15 cellular contexts compared by ENCODE assay signal in genomic region chr10:19169684-19170083, GRCh38.
A peak's percentile ranks its signal among the peaks of the same experiment; 100 is the strongest.
DNase-seq lines count a peak whose midpoint lies in the region; ATAC-seq, FAIRE-seq and TF ChIP-seq lines count a peak whose summit lies in the region.
"Had no signal": no experiment of that assay in that cellular context is flagged by ENCODE, and none has a peak within 500 bp of the region (broad histone marks: within the 10 kb centered on the region; RNA-seq: fewer than 3 reads in every experiment).

No MANE protein-coding gene starts in this region.

- H3K79me2 ChIP-seq in PC-3 (ENCODE audit: low read length) (no peaks in the 10 kb centered on the region), GM12878 (ENCODE audit: control insufficient read depth, insufficient read depth, low read length) (no peaks in the 10 kb centered on the region)

- H3K4me1 Mint-ChIP-seq in naive thymus-derived CD4-positive, alpha-beta T cell = no peaks in the 10 kb centered on the region
- H3K4me1 Mint-ChIP-seq in CD4-positive, alpha-beta memory T cell = no peaks in the 10 kb centered on the region
- H3K4me1 Mint-ChIP-seq: B cell had no signal

- no peaks in the 10 kb centered on the region for H4K20me1 ChIP-seq in PC-3 (ENCODE audit: low read length)
- H4K20me1 ChIP-seq in GM12878 (ENCODE audit: control insufficient read depth, insufficient read depth) = no peaks in the 10 kb centered on the region

- POLR2A ChIA-PET in PC-3 (lab: Charles Lee; ENCODE audit: unreplicated experiment) = no interaction called here
- POLR2A ChIA-PET in GM12878 (lab: Charles Lee) = interaction anchor here (0.8 kb wide), 1 partner anchor 15 kb away, joined by 4 read pairs; no protein-coding TSS in a partner anchor
- POLR2A ChIA-PET in naive thymus-derived CD4-positive, alpha-beta T cell (lab: Charles Lee) = no interaction called here
- POLR2A ChIA-PET in CD4-positive, alpha-beta memory T cell (lab: Charles Lee; ENCODE audit: partially characterized antibody) = no interaction called here

- H3K27ac Mint-ChIP-seq in naive thymus-derived CD4-positive, alpha-beta T cell = no peak overlapping the region
- no peak overlapping the region for H3K27ac Mint-ChIP-seq in CD4-positive, alpha-beta memory T cell
- H3K27ac Mint-ChIP-seq: B cell; CD4-positive, alpha-beta T cell had no signal

- H3K9ac ChIP-seq in PC-3 (ENCODE audit: low read length) (no peak overlapping the region), GM12878 (ENCODE audit: control insufficient read depth, insufficient read depth, low read length) (no peak overlapping the region)

- SMC1A ChIA-PET in GM12878 (lab: Charles Lee; ENCODE audit: uncharacterized antibody, unreplicated experiment) = interaction anchor here (1.1 to 2.7 kb wide), 9 partner anchors 9 to 49 kb away, joined by 3 to 14 read pairs (median 4); no protein-coding TSS in a partner anchor

- DNase-seq in ACHN (peak; percentile 15), PC-3 (peak; percentile 56), GM12878 (ENCODE audit: low read depth, low spot score) (no peak), glomerular visceral epithelial cell (ENCODE audit: extremely low spot score) (peak; percentile 40), GDM1 (lab: John Stamatoyannopoulos, UW) (no peak)
- no peak for DNase-seq in naive thymus-derived CD4-positive, alpha-beta T cell
- no peak for DNase-seq in CD4-positive, alpha-beta memory T cell
- DNase-seq: CD4-positive, alpha-beta T cell; NCI-H146; NCI-H2081 treated with DMSO at 0.1 percent for 48 hours; SHP77 treated with DMSO at 0.1 percent for 48 hours had no signal

- 0% methylated on average over 2 of the region's 2 CpGs for WGBS in GM12878 (ENCODE audit: insufficient coverage, insufficient replicate concordance, low lambda C conversion rate, missing lambda C conversion rate)

- TF ChIP-seq EP300 in GM12878 (IDR thresholded peaks at IDR 0.05; ENCODE audit: borderline replicate concordance in 1 of 2, control insufficient read depth in 1 of 2, low read depth in 2 of 2, low read length in 2 of 2) = no peak

- no peak for TF ChIP-seq RAD21 in GM12878 (IDR thresholded peaks at IDR 0.05; ENCODE audit: insufficient read depth, low read depth, low read length)

- H3K27me3 ChIP-seq in PC-3 (ENCODE audit: low read length) (no peaks in the 10 kb centered on the region), GM12878 (replicated peaks in 1 of 2; ENCODE audit: control insufficient read depth in 2 of 2, insufficient read depth in 2 of 2, low read length in 1 of 2) (no peaks in the 10 kb centered on the region)
- H3K27me3 ChIP-seq in naive thymus-derived CD4-positive, alpha-beta T cell (ENCODE audit: control insufficient read depth in 2 of 2, insufficient read depth in 2 of 2, low read length in 2 of 2) = no peaks in the 10 kb centered on the region
- H3K27me3 ChIP-seq in CD4-positive, alpha-beta memory T cell (ENCODE audit: insufficient read depth, low read length) = no peaks in the 10 kb centered on the region

- BruUV-seq in PC-3 (replicated peaks; lab: Mats Ljungman, UMichigan) = no TSS peak
- BruUV-seq in GM12878 (replicated peaks; lab: Mats Ljungman, UMichigan) = no TSS peak

- no peaks in the 10 kb centered on the region for H3K36me3 ChIP-seq in PC-3 (ENCODE audit: low read depth, low read length)
- H3K36me3 ChIP-seq in GM12878 (ENCODE audit: control insufficient read depth in 2 of 2, insufficient read depth in 2 of 2, low read length in 1 of 2) = no peaks in the 10 kb centered on the region
- H3K36me3 ChIP-seq in naive thymus-derived CD4-positive, alpha-beta T cell (ENCODE audit: control insufficient read depth in 2 of 3, insufficient read depth in 3 of 3, low read length in 3 of 3) = no peaks in the 10 kb centered on the region
- H3K36me3 ChIP-seq in CD4-positive, alpha-beta memory T cell (ENCODE audit: insufficient read depth, low read length) = no peaks in the 10 kb centered on the region

- TF ChIP-seq CTCF in PC-3 (conservative IDR thresholded peaks at IDR 0.05; ENCODE audit: low read depth, low read length) = no peak
- TF ChIP-seq CTCF in GM12878 (IDR thresholded peaks at IDR 0.05 in 2 of 3, conservative IDR thresholded peaks at IDR 0.05 in 1 of 3; ENCODE audit: control insufficient read depth in 2 of 3, extremely low read depth in 1 of 3, insufficient read depth in 1 of 3, low read depth in 3 of 3, low read length in 3 of 3) = no peak

- intact Hi-C loops in PC-3 (cut with micrococcal nuclease) = no loop called here
- intact Hi-C loops in GM12878 (cut with micrococcal nuclease; ENCODE audit: unreplicated experiment) = no loop called here
- intact Hi-C loops in naive thymus-derived CD4-positive, alpha-beta T cell (cut with micrococcal nuclease) = no loop called here
- intact Hi-C loops in CD4-positive, alpha-beta memory T cell (cut with micrococcal nuclease) = no loop called here

- H3K4me3 ChIP-seq in PC-3 (ENCODE audit: low read length) (no peak overlapping the region), GM12878 (no peak overlapping the region)
- H3K4me3 ChIP-seq in naive thymus-derived CD4-positive, alpha-beta T cell (ENCODE audit: low read length) = no peak overlapping the region
- no peak overlapping the region for H3K4me3 ChIP-seq in CD4-positive, alpha-beta memory T cell (ENCODE audit: low read length in 2 of 2)

- RAD21 ChIA-PET in GM12878 (lab: Charles Lee; ENCODE audit: unreplicated experiment) = interaction anchor here (0.7 to 2.0 kb wide), 5 partner anchors 15 to 76 kb away, joined by 3 to 7 read pairs (median 4); no protein-coding TSS in a partner anchor

- in situ Hi-C loops in ACHN (cut with HindIII; ENCODE audit: low pct_ligation_motif_present, low pct_unique_long_range_greater_than_20kb, low sequenced_read_pairs) (no loop called here), GM12878 (cut with MboI) (no loop called here)

- no peak for TF ChIP-seq POLR2A in GM12878 (IDR thresholded peaks at IDR 0.05; ENCODE audit: low read depth, low read length)

- H3K4me2 ChIP-seq in PC-3 (ENCODE audit: low read length) = no peak overlapping the region
- no peak overlapping the region for H3K4me2 ChIP-seq in GM12878 (ENCODE audit: control insufficient read depth, insufficient read depth)

- H3K27me3 Mint-ChIP-seq in naive thymus-derived CD4-positive, alpha-beta T cell = no peaks in the 10 kb centered on the region
- no peaks in the 10 kb centered on the region for H3K27me3 Mint-ChIP-seq in CD4-positive, alpha-beta memory T cell
- H3K27me3 Mint-ChIP-seq: B cell; CD4-positive, alpha-beta T cell had no signal

- H3K9me2 ChIP-seq in PC-3 (replicated peaks; ENCODE audit: low read length) = no peaks in the 10 kb centered on the region

- no peaks in the 10 kb centered on the region for H3F3A ChIP-seq in PC-3 (ENCODE audit: low read length, unreplicated experiment)

- H3K36me3 Mint-ChIP-seq in naive thymus-derived CD4-positive, alpha-beta T cell = no peaks in the 10 kb centered on the region
- no peaks in the 10 kb centered on the region for H3K36me3 Mint-ChIP-seq in CD4-positive, alpha-beta memory T cell

- H3K9me3 ChIP-seq in PC-3 (ENCODE audit: low read length) (no peaks in the 10 kb centered on the region), GM12878 (replicated peaks; ENCODE audit: control insufficient read depth, insufficient read depth, low read length) (no peaks in the 10 kb centered on the region)
- H3K9me3 ChIP-seq in naive thymus-derived CD4-positive, alpha-beta T cell (ENCODE audit: control insufficient read depth in 2 of 3, low read length in 3 of 3) = no peaks in the 10 kb centered on the region
- no peaks in the 10 kb centered on the region for H3K9me3 ChIP-seq in CD4-positive, alpha-beta memory T cell (ENCODE audit: control insufficient read depth in 1 of 2, low read length in 2 of 2)

- no peak overlapping the region for H2AFZ ChIP-seq in PC-3 (ENCODE audit: low read length)
- no peak overlapping the region for H2AFZ ChIP-seq in GM12878 (ENCODE audit: control insufficient read depth, low read depth, low read length)

- no peak overlapping the region for H3K4me3 Mint-ChIP-seq in naive thymus-derived CD4-positive, alpha-beta T cell
- H3K4me3 Mint-ChIP-seq in CD4-positive, alpha-beta memory T cell = no peak overlapping the region
- H3K4me3 Mint-ChIP-seq: B cell; CD4-positive, alpha-beta T cell had no signal

- H3K27ac ChIP-seq in PC-3 (ENCODE audit: low read length) (no peak overlapping the region), GM12878 (ENCODE audit: control insufficient read depth, insufficient read depth) (no peak overlapping the region)
- no peak overlapping the region for H3K27ac ChIP-seq in naive thymus-derived CD4-positive, alpha-beta T cell (ENCODE audit: low read depth, low read length)
- no peak overlapping the region for H3K27ac ChIP-seq in CD4-positive, alpha-beta memory T cell (ENCODE audit: low read depth, low read length)

- CTCF ChIA-PET in PC-3 (lab: Charles Lee) (no interaction called here), GM12878 (lab: Yijun Ruan, JAX) (interaction anchor here (0.7 to 2.3 kb wide), 5 partner anchors 11 to 43 kb away, joined by 3 to 9 read pairs (median 3); no protein-coding TSS in a partner anchor)
- CTCF ChIA-PET in naive thymus-derived CD4-positive, alpha-beta T cell (lab: Charles Lee) = no interaction called here
- CTCF ChIA-PET in CD4-positive, alpha-beta memory T cell (lab: Charles Lee; ENCODE audit: partially characterized antibody) = no interaction called here

- H3K9me3 Mint-ChIP-seq in naive thymus-derived CD4-positive, alpha-beta T cell = peaks cover 0 to 14% (median 4%) of the 10 kb centered on the region in 11 donors
- peaks cover 0 to 6% (median 3%) of the 10 kb centered on the region in 8 donors for H3K9me3 Mint-ChIP-seq in CD4-positive, alpha-beta memory T cell

- ATAC-seq in PC-3 = peak; percentile 50
- peak; percentile 44; the same call in 2 of the 3 replicates for ATAC-seq in GM12878
- ATAC-seq in naive thymus-derived CD4-positive, alpha-beta T cell = no peak
- no peak for ATAC-seq in GM18867 (IDR thresholded peaks at IDR 0.05; ENCODE audit: unreplicated experiment)
- ATAC-seq: HCT116 had no signal

- FAIRE-seq in GM12878 (lab: Jason Lieb, UNC) = no peak
- FAIRE-seq: D721Med had no signal

- H3K4me1 ChIP-seq in PC-3 (ENCODE audit: insufficient read depth, low read length) (0 out of 2 replicates have a peak, but pooled peaks cover 4% of the 10 kb centered on the region), GM12878 (ENCODE audit: control insufficient read depth, insufficient read depth, low read length) (no peaks in the 10 kb centered on the region)
- no peaks in the 10 kb centered on the region for H3K4me1 ChIP-seq in naive thymus-derived CD4-positive, alpha-beta T cell (ENCODE audit: control insufficient read depth in 2 of 2, insufficient read depth in 2 of 2, low read length in 2 of 2)
- no peaks in the 10 kb centered on the region for H3K4me1 ChIP-seq in CD4-positive, alpha-beta memory T cell (ENCODE audit: insufficient read depth, low read length)

TF ChIP-seq in GM12878, 131 proteins besides CTCF, POLR2A, EP300 and RAD21 (continues in another document):
- TF ChIP-seq TCF12 (IDR thresholded peaks at IDR 0.05; ENCODE audit: low read depth, low read length) (no peak), MYB (IDR thresholded peaks at IDR 0.05; ENCODE audit: borderline replicate concordance, low read depth, low read length) (no peak), RBBP5 (conservative IDR thresholded peaks at IDR 0.05) (no peak), CBX3 (IDR thresholded peaks at IDR 0.05; ENCODE audit: borderline replicate concordance, low read depth) (no peak), CREM (IDR thresholded peaks at IDR 0.05; ENCODE audit: low read depth) (no peak), ZSCAN29 (IDR thresholded peaks at IDR 0.05) (no peak)

Comparison
In these comparisons a context has a peak if more than half of its experiments do, and no peak if none do; other contexts are left out.
1. DNase-seq: peak in ACHN (single experiment), PC-3 (single experiment) and glomerular visceral epithelial cell (single experiment); none in GM12878 (single experiment), naive thymus-derived CD4-positive, alpha-beta T cell (0 of 9), GDM1 (single experiment) and CD4-positive, alpha-beta memory T cell (0 of 5).
2. ATAC-seq: peak in PC-3 (single experiment) and GM12878 (single experiment); none in naive thymus-derived CD4-positive, alpha-beta T cell (single experiment) and GM18867 (single experiment).